ENCODE assay signal across 23 cellular contexts in the genomic region with DNA sequence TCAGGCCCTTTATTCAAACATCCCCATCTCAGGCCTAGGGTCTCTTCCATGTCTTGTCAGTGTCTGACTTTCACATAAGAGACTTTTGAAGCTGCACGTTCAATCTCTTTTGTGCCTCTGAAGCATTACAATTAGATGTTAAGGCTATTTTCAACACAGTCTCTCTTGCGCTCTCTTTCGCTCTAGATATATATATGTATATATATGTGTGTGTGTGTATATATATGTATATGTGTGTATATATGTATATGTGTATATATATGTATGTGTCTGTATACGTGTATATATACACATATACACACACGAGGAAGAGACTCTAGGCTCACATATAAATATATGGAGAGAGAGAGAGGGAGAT.
"Had no signal": no experiment of that assay in that cellular context is flagged by ENCODE, and none has a peak within 500 bp of the region (broad histone marks: within the 10 kb centered on the region; RNA-seq: fewer than 3 reads in every experiment).

No MANE protein-coding gene starts in this region.

- H3K36me3 ChIP-seq: breast epithelium, left lung, right lobe of liver, thoracic aorta had no signal

- ATAC-seq: activated CD4-positive, CD25-positive, alpha-beta regulatory T cell treated with anti-CD3 and anti-CD28 coated beads, Interleukin-2, amount 50 U/mL, for 24 hours; left lung; right lobe of liver; stimulated activated memory B cell treated with anti-CD40 and anti-IgM and Interleukin-4, amounts not matched to agents 10 μg/mL and 1 μg/mL and 100 μg/mL, for 72 hours; T-cell had no signal

- H3K9me3 Mint-ChIP-seq: activated T-helper 1 cell treated with anti-CD3 and anti-CD28 coated beads, Interleukin-12 subunit alpha, Interleukin-12 subunit beta, Interleukin-2, Interleukin-4 antibody, amounts not matched to agents 30 ng/mL and 10 ng/mL and 1 ng/mL, durations not matched to agents 14 hours and 24 hours and 36 hours; central memory CD8-positive, alpha-beta T cell; stimulated activated memory B cell treated with anti-CD40 and anti-IgM and Interleukin-4, amounts not matched to agents 10 μg/mL and 1 μg/mL and 100 μg/mL, for 72 hours; T-helper 2 cell treated with Interferon-gamma antibody and Interleukin-4, amounts not matched to agents 5 μg/mL and 100 μg/mL, for 36 hours had no signal

- H3K27ac ChIP-seq: breast epithelium, foreskin keratinocyte, left lung, right lobe of liver, skin epidermis, thoracic aorta, VCaP had no signal

- H3K4me3 ChIP-seq: breast epithelium, left lung, lung, right lobe of liver, skin epidermis, thoracic aorta had no signal

- H3K9me3 ChIP-seq: breast epithelium, left lung, right lobe of liver, thoracic aorta had no signal

- H3K4me3 Mint-ChIP-seq: activated naive CD8-positive, alpha-beta T cell; activated T-helper 1 cell treated with anti-CD3 and anti-CD28 coated beads, Interleukin-12 subunit alpha, Interleukin-12 subunit beta, Interleukin-2, Interleukin-4 antibody, amounts not matched to agents 30 ng/mL and 10 ng/mL and 1 ng/mL, durations not matched to agents 14 hours and 24 hours and 36 hours; central memory CD8-positive, alpha-beta T cell; naive B cell; stimulated activated memory B cell treated with anti-CD40 and anti-IgM and Interleukin-4, amounts not matched to agents 10 μg/mL and 1 μg/mL and 100 μg/mL, for 72 hours; T-cell; T-helper 2 cell treated with Interferon-gamma antibody and Interleukin-4, amounts not matched to agents 5 μg/mL and 100 μg/mL, for 36 hours; type B pancreatic cell had no signal

- H3K27me3 Mint-ChIP-seq: activated naive CD8-positive, alpha-beta T cell; central memory CD8-positive, alpha-beta T cell; naive B cell; stimulated activated memory B cell treated with anti-CD40 and anti-IgM and Interleukin-4, amounts not matched to agents 10 μg/mL and 1 μg/mL and 100 μg/mL, for 72 hours; T-cell; type B pancreatic cell had no signal

- H3K36me3 Mint-ChIP-seq: activated naive CD8-positive, alpha-beta T cell; naive B cell; stimulated activated memory B cell treated with anti-CD40 and anti-IgM and Interleukin-4, amounts not matched to agents 10 μg/mL and 1 μg/mL and 100 μg/mL, for 72 hours; T-cell; type B pancreatic cell had no signal

- H3K4me1 ChIP-seq: breast epithelium, foreskin keratinocyte, left lung, right lobe of liver had no signal

- H3K27me3 ChIP-seq: breast epithelium, foreskin keratinocyte, left lung, right lobe of liver had no signal

- H3K27ac Mint-ChIP-seq: activated naive CD8-positive, alpha-beta T cell; activated T-helper 1 cell treated with anti-CD3 and anti-CD28 coated beads, Interleukin-12 subunit alpha, Interleukin-12 subunit beta, Interleukin-2, Interleukin-4 antibody, amounts not matched to agents 30 ng/mL and 10 ng/mL and 1 ng/mL, durations not matched to agents 14 hours and 24 hours and 36 hours; stimulated activated memory B cell treated with anti-CD40 and anti-IgM and Interleukin-4, amounts not matched to agents 10 μg/mL and 1 μg/mL and 100 μg/mL, for 72 hours; T-cell; T-helper 2 cell treated with Interferon-gamma antibody and Interleukin-4, amounts not matched to agents 5 μg/mL and 100 μg/mL, for 36 hours; type B pancreatic cell had no signal

- DNase-seq: activated gamma-delta T cell treated with Interleukin-2 at 50 U/mL for 16 hours; amniotic stem cell; effector memory CD4-positive, alpha-beta T cell; kidney; left lung; naive B cell; occipital lobe; right lobe of liver; stimulated activated CD4-positive, alpha-beta T cell treated with anti-CD3 and anti-CD28 coated beads, Interleukin-2, amount 100 ng/mL, for 24 hours; T-cell had no signal

- H3K4me1 Mint-ChIP-seq: central memory CD8-positive, alpha-beta T cell; naive B cell; stimulated activated memory B cell treated with anti-CD40 and anti-IgM and Interleukin-4, amounts not matched to agents 10 μg/mL and 1 μg/mL and 100 μg/mL, for 72 hours; T-cell had no signal
